Comparison of ENCODE assay signal across 26 cellular contexts in genomic region chr14:76856769-76857168, GRCh38.
"Had no signal": no experiment of that assay in that cellular context is flagged by ENCODE, and none has a peak within 500 bp of the region (broad histone marks: within the 10 kb centered on the region; RNA-seq: fewer than 3 reads in every experiment).

No MANE protein-coding gene starts in this region.

- H3K4me3 ChIP-seq: colonic mucosa, esophagus squamous epithelium, gastrocnemius medialis, heart right ventricle, left lung, lower lobe of right lung, mucosa of descending colon had no signal

- ATAC-seq: effector memory CD8-positive, alpha-beta T cell; esophagus mucosa; gastrocnemius medialis; heart right ventricle; left cardiac atrium; left lung; left ventricle myocardium superior; lower lobe of right lung; mucosa of descending colon had no signal

- H3K27ac ChIP-seq: colonic mucosa, epithelial cell of prostate, esophagus squamous epithelium, gastrocnemius medialis, left lung, lower lobe of right lung had no signal

- H3K9me3 ChIP-seq: colonic mucosa, esophagus squamous epithelium, gastrocnemius medialis, heart right ventricle, left lung, lower lobe of right lung, mucosa of descending colon had no signal

- H3K36me3 ChIP-seq: colonic mucosa, esophagus squamous epithelium, gastrocnemius medialis, heart right ventricle, left lung, lower lobe of right lung had no signal

- H3K4me1 ChIP-seq: colonic mucosa, esophagus squamous epithelium, gastrocnemius medialis, left lung, lower lobe of right lung had no signal

- FAIRE-seq: endometrium, islet of Langerhans, keratinocyte had no signal

- DNase-seq: colonic mucosa; cortex of kidney; effector CD8-positive, alpha-beta T cell; effector memory CD8-positive, alpha-beta T cell; endodermal cell; erythroblast; esophagus squamous epithelium; foreskin fibroblast; foreskin melanocyte; gastrocnemius medialis; glutamatergic neuron; head of caudate nucleus; heart right ventricle; hippocampal formation; left cardiac atrium; left lung; left ventricle myocardium superior; lower lobe of right lung; mesenchymal stem cell; mucosa of descending colon; naive B cell had no signal
